In genomic region chr9:128091144-128091543, GRCh38 we compare ENCODE assay signal across 10 cellular contexts. TPM values are rescaled to one million over a fixed set of nuclear protein-coding genes. Genes with fewer than 3 reads are reported as not detected.
DNase-seq lines count a peak whose midpoint lies in the region; ATAC-seq lines count a peak whose summit lies in the region.
"Had no signal": no experiment of that assay in that cellular context is flagged by ENCODE, and none has a peak within 500 bp of the region (broad histone marks: within the 10 kb centered on the region; RNA-seq: fewer than 3 reads in every experiment).

No MANE protein-coding gene starts in this region.

- peak overlapping the region; percentile 70 for H3K27ac ChIP-seq in cingulate gyrus (ENCODE audit: low read depth, low read length)

- DNase-seq in Right ventricle myocardium inferior (ENCODE audit: missing footprints) (peak; percentile 87), cardiac septum (ENCODE audit: low spot score) (no peak), midbrain (lab: John Stamatoyannopoulos, UW) (peak; percentile 85), kidney tubule cell (ENCODE audit: low spot score) (no peak), NCI-H774 (lab: John Stamatoyannopoulos, UW) (no peak), CD1c-positive myeloid dendritic cell (ENCODE audit: extremely low spot score) (no peak)
- DNase-seq: activated CD8-positive, alpha-beta memory T cell treated with anti-CD3 and anti-CD28 coated beads for 24 hours had no signal

- intact Hi-C loops in Right ventricle myocardium inferior (cut with DNase I), result no loop called here
- intact Hi-C loops in cardiac septum (cut with DNase I), result no loop called here

- ATAC-seq in Right ventricle myocardium inferior, result peak; percentile 23
- ATAC-seq in GM18511 (IDR thresholded peaks at IDR 0.05; ENCODE audit: unreplicated experiment), result no peak
- ATAC-seq: mucosa of descending colon had no signal

RNA-seq across cellular contexts. Expression of gene SLC25A25, which starts 23.1 kb away (rescaled TPM):
- 5.9 TPM for total RNA-seq in Right ventricle myocardium inferior
- total RNA-seq in cardiac septum, result 5.6 TPM

RNA-seq across cellular contexts. Expression of gene NAIF1, which starts 24.0 kb away (rescaled TPM):
- total RNA-seq in Right ventricle myocardium inferior (5.1 TPM), cardiac septum (6.2 TPM)

RNA-seq across cellular contexts. Expression of gene PTGES2, which starts 36.4 kb away (rescaled TPM):
- total RNA-seq in Right ventricle myocardium inferior (158 TPM), cardiac septum (136 TPM)

RNA-seq across cellular contexts. Expression of gene LCN2, which starts 58.1 kb away (rescaled TPM):
- total RNA-seq in Right ventricle myocardium inferior (not detected), cardiac septum (2.0 TPM)

Comparison
In these comparisons a context has a peak if more than half of its experiments do, and no peak if none do; other contexts are left out.
1. DNase-seq: peak in Right ventricle myocardium inferior (single experiment) and midbrain (single experiment); none in cardiac septum (single experiment), kidney tubule cell (single experiment), NCI-H774 (single experiment) and CD1c-positive myeloid dendritic cell (single experiment).